In the genomic region with DNA sequence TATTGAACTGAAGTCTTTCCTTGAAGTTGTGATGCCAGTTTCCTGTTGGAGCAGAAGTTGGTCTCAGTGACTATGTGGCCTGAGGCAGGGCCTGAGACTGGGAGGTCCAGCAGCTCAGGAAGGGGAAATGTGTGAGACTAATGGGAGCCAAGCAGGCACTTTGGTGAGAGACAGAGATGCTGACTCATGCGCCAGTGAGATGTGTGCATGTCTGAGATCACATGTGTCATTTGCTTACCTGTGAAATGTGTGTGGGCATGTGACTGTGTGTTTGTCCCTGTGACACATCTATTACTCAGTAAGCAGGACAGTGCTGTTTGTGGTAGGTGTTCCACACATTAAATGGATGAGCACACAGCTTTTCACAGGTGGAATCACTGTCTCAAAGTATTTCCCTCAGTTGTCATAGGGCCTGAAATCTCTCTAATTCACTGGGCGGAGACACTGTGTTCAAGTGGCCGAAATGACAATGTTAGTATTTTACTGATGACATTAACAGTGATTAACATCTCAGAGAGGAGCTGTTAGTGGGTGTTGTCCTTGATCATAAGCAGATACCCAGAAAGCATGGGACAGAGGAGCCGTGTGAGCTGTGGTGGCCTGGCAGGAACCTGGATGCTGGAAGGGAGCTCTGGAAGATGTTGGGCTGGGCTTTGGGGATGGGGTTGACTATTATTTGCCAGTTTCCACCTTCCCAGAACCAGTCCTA, we compare ENCODE assay signal across 8 cellular contexts. TPM values are rescaled to one million over a fixed set of nuclear protein-coding genes. Genes with fewer than 3 reads are reported as not detected.
DNase-seq lines count a peak whose midpoint lies in the region; ATAC-seq and TF ChIP-seq lines count a peak whose summit lies in the region.

No MANE protein-coding gene starts in this region.

- no peak overlapping the region for H3K4me3 Mint-ChIP-seq in activated naive CD4-positive, alpha-beta T cell treated with anti-CD3 and anti-CD28 coated beads, Interleukin-2, amount 50 U/mL, for 24 hours

- peak; percentile 36 for DNase-seq in COLO829 (ENCODE audit: low spot score)
- no peak for DNase-seq in mucosa of descending colon
- no peak for DNase-seq in GM19238 (ENCODE audit: insufficient read length, low spot score)
- DNase-seq in NCI-H2081 treated with DMSO at 0.1 percent for 48 hours (lab: John Stamatoyannopoulos, UW): no peak
- no peak for DNase-seq in NCI-H1930 (lab: John Stamatoyannopoulos, UW)

- peaks cover 29% of the 10 kb centered on the region for H3K4me1 Mint-ChIP-seq in activated naive CD4-positive, alpha-beta T cell treated with anti-CD3 and anti-CD28 coated beads, Interleukin-2, amount 50 U/mL, for 24 hours

- intact Hi-C loops in mucosa of descending colon (cut with DNase I, micrococcal nuclease): no loop called here

- no peak for TF ChIP-seq CTCF in mucosa of descending colon (IDR thresholded peaks at IDR 0.05)

- H3K4me1 ChIP-seq in mucosa of descending colon (ENCODE audit: low read depth): no peaks in the 10 kb centered on the region

- peaks cover 12% of the 10 kb centered on the region for H3K36me3 Mint-ChIP-seq in activated naive CD4-positive, alpha-beta T cell treated with anti-CD3 and anti-CD28 coated beads, Interleukin-2, amount 50 U/mL, for 24 hours

- no peak overlapping the region for H3K4me3 ChIP-seq in mucosa of descending colon

- H3K27ac Mint-ChIP-seq in activated naive CD4-positive, alpha-beta T cell treated with anti-CD3 and anti-CD28 coated beads, Interleukin-2, amount 50 U/mL, for 24 hours: peak overlapping the region; percentile 96

- no peaks in the 10 kb centered on the region for H3K27me3 Mint-ChIP-seq in activated naive CD4-positive, alpha-beta T cell treated with anti-CD3 and anti-CD28 coated beads, Interleukin-2, amount 50 U/mL, for 24 hours

- no peaks in the 10 kb centered on the region for H3K9me3 ChIP-seq in mucosa of descending colon

- H3K9me3 Mint-ChIP-seq in activated naive CD4-positive, alpha-beta T cell treated with anti-CD3 and anti-CD28 coated beads, Interleukin-2, amount 50 U/mL, for 24 hours: no peaks in the 10 kb centered on the region

- ATAC-seq in HG03378 (IDR thresholded peaks at IDR 0.05; ENCODE audit: unreplicated experiment) (peak; percentile 70), mucosa of descending colon (peak; percentile 56), HG02642 (IDR thresholded peaks at IDR 0.05; ENCODE audit: poor library complexity, unreplicated experiment) (no peak)

- no peaks in the 10 kb centered on the region for H3K36me3 ChIP-seq in mucosa of descending colon (ENCODE audit: low read depth)

RNA-seq across cellular contexts. Expression of a gene that starts 7.4 kb away (rescaled TPM):
- total RNA-seq in mucosa of descending colon: 10 to 100 TPM in 2 of 3 donors, 1 to 10 TPM in 1; 8.8 to 31.8 (median 12.0) TPM

RNA-seq across cellular contexts. Expression of a gene that starts 13.2 kb away (rescaled TPM):
- 1 to 10 TPM in 1 of 3 donors, under 1 TPM in 2; 0.84 to 2.5 (median 0.92) TPM for total RNA-seq in mucosa of descending colon

RNA-seq across cellular contexts. Expression of a gene that starts 16.0 kb away (rescaled TPM):
- total RNA-seq in mucosa of descending colon: 10 to 100 TPM; 38.9 to 68.6 (median 54.6) TPM

RNA-seq across cellular contexts. Expression of a gene that starts 29.7 kb away (rescaled TPM):
- under 1 TPM in 2 of 3 donors, not detected in 1; 0.41 to 0.43 TPM for total RNA-seq in mucosa of descending colon

RNA-seq across cellular contexts. Expression of a gene that starts 30.2 kb away (rescaled TPM):
- 10 to 100 TPM; 12.4 to 22.8 (median 18.9) TPM for total RNA-seq in mucosa of descending colon
